Comparison of ENCODE assay signal across 8 cellular contexts in genomic region chr9:19665146-19665863, GRCh38.
A peak's percentile ranks its signal among the peaks of the same experiment; 100 is the strongest.
DNase-seq lines count a peak whose midpoint lies in the region; ATAC-seq lines count a peak whose summit lies in the region.

No MANE protein-coding gene starts in this region.

- DNase-seq in activated CD4-positive, alpha-beta memory T cell treated with anti-CD3 and anti-CD28 coated beads, Interleukin-2, amount 10 ng/mL, durations not matched to agents 7 days and 5 days: peak; percentile 44
- DNase-seq in NCI-H1092 treated with DMSO at 0.1 percent for 48 hours (lab: John Stamatoyannopoulos, UW): no peak
- no peak for DNase-seq in NCI-H1694 treated with DMSO at 0.1 percent for 48 hours (lab: John Stamatoyannopoulos, UW)
- DNase-seq in mucosa of gallbladder (ENCODE audit: low spot score): no peak
- DNase-seq in HK-2 (ENCODE audit: unreplicated experiment): no peak

- no peaks in the 10 kb centered on the region for H3K9me3 Mint-ChIP-seq in activated CD4-positive, alpha-beta memory T cell treated with anti-CD3 and anti-CD28 coated beads, Interleukin-2, amount 10 ng/mL, durations not matched to agents 7 days and 5 days

- peaks cover 12% of the 10 kb centered on the region for H3K4me1 Mint-ChIP-seq in activated CD4-positive, alpha-beta memory T cell treated with anti-CD3 and anti-CD28 coated beads, Interleukin-2, amount 10 ng/mL, durations not matched to agents 7 days and 5 days

- peaks cover 16% of the 10 kb centered on the region for H3K27me3 Mint-ChIP-seq in activated CD4-positive, alpha-beta memory T cell treated with anti-CD3 and anti-CD28 coated beads, Interleukin-2, amount 10 ng/mL, durations not matched to agents 7 days and 5 days

- POLR2A ChIA-PET in activated CD4-positive, alpha-beta memory T cell treated with anti-CD3 and anti-CD28 coated beads, Interleukin-2, amount 10 ng/mL, durations not matched to agents 7 days and 5 days (lab: Charles Lee): no interaction called here

- no peaks in the 10 kb centered on the region for H3K36me3 Mint-ChIP-seq in activated CD4-positive, alpha-beta memory T cell treated with anti-CD3 and anti-CD28 coated beads, Interleukin-2, amount 10 ng/mL, durations not matched to agents 7 days and 5 days (ENCODE audit: low read depth)

- ATAC-seq in GM18858 (IDR thresholded peaks at IDR 0.05; ENCODE audit: unreplicated experiment): peak; percentile 100
- ATAC-seq in GM19468 (IDR thresholded peaks at IDR 0.05; ENCODE audit: extremely low read depth, unreplicated experiment): peak; percentile 100
- peak; percentile 99 for ATAC-seq in HG03039 (IDR thresholded peaks at IDR 0.05; ENCODE audit: unreplicated experiment)

- H3K27ac Mint-ChIP-seq in activated CD4-positive, alpha-beta memory T cell treated with anti-CD3 and anti-CD28 coated beads, Interleukin-2, amount 10 ng/mL, durations not matched to agents 7 days and 5 days: peak overlapping the region; percentile 17

- H3K4me3 Mint-ChIP-seq in activated CD4-positive, alpha-beta memory T cell treated with anti-CD3 and anti-CD28 coated beads, Interleukin-2, amount 10 ng/mL, durations not matched to agents 7 days and 5 days: no peak overlapping the region

- CTCF ChIA-PET in activated CD4-positive, alpha-beta memory T cell treated with anti-CD3 and anti-CD28 coated beads, Interleukin-2, amount 10 ng/mL, durations not matched to agents 7 days and 5 days (lab: Charles Lee): no interaction called here
